In the genomic region with DNA sequence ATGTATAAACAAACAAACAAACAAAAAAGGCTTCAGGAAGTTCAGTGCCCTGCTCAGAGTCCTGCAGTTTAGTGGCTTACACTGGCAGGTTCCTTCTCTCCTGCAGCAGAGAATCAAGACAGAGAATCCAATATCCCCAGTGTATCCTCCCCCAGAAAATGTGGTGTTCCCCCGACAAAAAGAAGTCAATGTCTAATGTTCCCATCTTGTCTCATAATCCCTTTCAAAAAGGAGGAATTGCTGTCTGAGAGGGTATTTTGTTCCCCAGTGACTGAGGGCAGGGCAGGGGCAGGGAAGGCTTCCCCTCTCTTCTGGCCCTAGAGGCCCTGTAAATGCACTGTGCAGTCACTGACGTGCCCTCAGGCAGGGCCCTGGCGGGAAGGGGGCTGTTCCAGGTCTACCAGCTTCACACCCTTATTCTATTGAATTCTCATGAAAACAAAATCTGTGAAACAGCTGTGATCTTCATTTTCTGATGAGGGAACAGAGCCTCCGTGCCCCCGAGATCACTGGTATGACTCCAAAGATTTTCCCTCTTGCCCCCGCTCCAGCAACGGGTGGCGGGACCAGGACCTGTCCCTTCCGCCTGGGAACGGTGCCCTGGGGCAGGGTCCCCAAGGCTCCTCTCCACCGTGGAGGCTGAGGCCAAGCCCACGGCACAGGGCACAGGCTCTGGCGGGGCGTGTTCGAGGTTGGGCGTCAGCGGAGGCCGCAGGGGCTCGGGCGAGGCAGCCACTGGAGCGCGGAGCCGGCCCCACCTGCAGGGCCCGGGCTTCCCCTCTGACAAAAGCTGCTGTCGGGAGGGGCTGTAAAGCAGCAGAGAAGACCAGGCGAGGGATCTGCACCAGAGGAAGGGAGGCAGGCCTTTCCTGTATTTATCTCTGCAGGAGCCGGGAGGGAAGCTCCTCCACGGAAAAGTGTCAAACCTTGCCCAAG, we compare ENCODE assay signal across 11 cellular contexts. TPM values are rescaled to one million over a fixed set of nuclear protein-coding genes. Genes with fewer than 3 reads are reported as not detected.
A peak's percentile ranks its signal among the peaks of the same experiment; 100 is the strongest.
DNase-seq lines count a peak whose midpoint lies in the region; ATAC-seq and TF ChIP-seq lines count a peak whose summit lies in the region.
"Had no signal": no experiment of that assay in that cellular context is flagged by ENCODE, and none has a peak within 500 bp of the region (broad histone marks: within the 10 kb centered on the region; RNA-seq: fewer than 3 reads in every experiment).

No MANE protein-coding gene starts in this region.

- H3K9me2 ChIP-seq in hepatocyte (replicated peaks; ENCODE audit: insufficient read depth), result no peaks in the 10 kb centered on the region

- no peaks in the 10 kb centered on the region for H3K36me3 ChIP-seq in hepatocyte (replicated peaks; ENCODE audit: insufficient read depth, low read depth)
- H3K36me3 ChIP-seq: thyroid gland had no signal

- H3K27me3 Mint-ChIP-seq in T-helper 2 cell treated with Interferon-gamma antibody and Interleukin-4, amounts not matched to agents 5 μg/mL and 100 μg/mL, for 36 hours (ENCODE audit: low read depth), result peaks cover 3% of the 10 kb centered on the region

- H3K9me3 Mint-ChIP-seq in T-helper 2 cell treated with Interferon-gamma antibody and Interleukin-4, amounts not matched to agents 5 μg/mL and 100 μg/mL, for 36 hours, result no peaks in the 10 kb centered on the region

- no peaks in the 10 kb centered on the region for H3K36me3 Mint-ChIP-seq in T-helper 2 cell treated with Interferon-gamma antibody and Interleukin-4, amounts not matched to agents 5 μg/mL and 100 μg/mL, for 36 hours (ENCODE audit: low read depth)

- H3K9me3 ChIP-seq in hepatocyte (ENCODE audit: low read depth), result no peaks in the 10 kb centered on the region
- H3K9me3 ChIP-seq: thyroid gland had no signal

- peak overlapping the region; percentile 25 for H3K4me2 ChIP-seq in hepatocyte

- no peaks in the 10 kb centered on the region for H3K79me2 ChIP-seq in hepatocyte

- WGBS in hepatocyte (ENCODE audit: low lambda C conversion rate, missing lambda C conversion rate), result 32% methylated on average over 28 of the region's 28 CpGs

- no peak overlapping the region for H3K27ac ChIP-seq in hepatocyte
- H3K27ac ChIP-seq: thyroid gland had no signal

- no peak overlapping the region for H3K27ac Mint-ChIP-seq in T-helper 2 cell treated with Interferon-gamma antibody and Interleukin-4, amounts not matched to agents 5 μg/mL and 100 μg/mL, for 36 hours

- no peak overlapping the region for H2AFZ ChIP-seq in hepatocyte

- H3K4me3 ChIP-seq in GM12864 (ENCODE audit: low read depth, low read length) (peak overlapping the region; percentile 50), hepatocyte (no peak overlapping the region)
- H3K4me3 ChIP-seq: thyroid gland had no signal

- no peaks in the 10 kb centered on the region for H3K4me1 ChIP-seq in hepatocyte (ENCODE audit: insufficient read depth)
- H3K4me1 ChIP-seq: thyroid gland had no signal

- H3K27me3 ChIP-seq in hepatocyte, result no peaks in the 10 kb centered on the region
- H3K27me3 ChIP-seq: thyroid gland had no signal

- no peaks in the 10 kb centered on the region for H3K4me1 Mint-ChIP-seq in T-helper 2 cell treated with Interferon-gamma antibody and Interleukin-4, amounts not matched to agents 5 μg/mL and 100 μg/mL, for 36 hours (ENCODE audit: low read depth)

- no peak for DNase-seq in GM12864 (ENCODE audit: low read depth)
- peak; percentile 81 for DNase-seq in GM20000 (ENCODE audit: low spot score)
- DNase-seq in hepatocyte (ENCODE audit: low spot score), result no peak
- DNase-seq in NCI-H774 (lab: John Stamatoyannopoulos, UW), result no peak
- DNase-seq in activated naive CD4-positive, alpha-beta T cell treated with Interleukin-2 at 50 U/mL for 16 hours, result no peak
- DNase-seq in activated gamma-delta T cell (lab: John Stamatoyannopoulos, UW), result no peak
- no peak for DNase-seq in T-helper 2 cell treated with Interferon-gamma antibody and Interleukin-4, amounts not matched to agents 5 μg/mL and 100 μg/mL, for 36 hours (ENCODE audit: low spot score)
- DNase-seq: SW 1271, thyroid gland had no signal

- no peak overlapping the region for H3K4me3 Mint-ChIP-seq in T-helper 2 cell treated with Interferon-gamma antibody and Interleukin-4, amounts not matched to agents 5 μg/mL and 100 μg/mL, for 36 hours

- TF ChIP-seq CTCF in GM12864 (IDR thresholded peaks at IDR 0.05; ENCODE audit: low read depth, low read length, missing control alignments) (no peak), GM20000 (IDR thresholded peaks at IDR 0.05; ENCODE audit: extremely low read depth, missing control alignments) (no peak), hepatocyte (IDR thresholded peaks at IDR 0.05; ENCODE audit: poor library complexity) (no peak)

- peak; percentile 77 for ATAC-seq in HG03354 (IDR thresholded peaks at IDR 0.05; ENCODE audit: poor library complexity, severe bottlenecking, unreplicated experiment)

- no peaks in the 10 kb centered on the region for H4K20me1 ChIP-seq in hepatocyte (ENCODE audit: insufficient read depth, poor library complexity, severe bottlenecking)

RNA-seq across cellular contexts. Expression of a gene that starts 13.4 kb away (rescaled TPM):
- total RNA-seq in hepatocyte, result 0.36 and 0.43 TPM in 2 replicates
- polyA plus RNA-seq in hepatocyte, result 0.91 TPM in 1 of 2 replicates, not detected in the other
- polyA plus RNA-seq: neural cell had no signal
